Comparison of ENCODE assay signal across 20 cellular contexts in genomic region chr2:138794734-138795133, GRCh38. TPM values are rescaled to one million over a fixed set of nuclear protein-coding genes. Genes with fewer than 3 reads are reported as not detected.
DNase-seq lines count a peak whose midpoint lies in the region; ATAC-seq and TF ChIP-seq lines count a peak whose summit lies in the region.
"Had no signal": no experiment of that assay in that cellular context is flagged by ENCODE, and none has a peak within 500 bp of the region (broad histone marks: within the 10 kb centered on the region; RNA-seq: fewer than 3 reads in every experiment).

No MANE protein-coding gene starts in this region.

- intact Hi-C loops in right cardiac atrium (cut with DNase I) = no loop called here

- H3K4me1 ChIP-seq in foreskin keratinocyte (no peaks in the 10 kb centered on the region), right cardiac atrium (ENCODE audit: control insufficient read depth, insufficient read depth, low read length) (no peaks in the 10 kb centered on the region)
- H3K4me1 ChIP-seq: BE2C had no signal

- H3K4me3 ChIP-seq in right cardiac atrium (ENCODE audit: low read length) = no peak overlapping the region
- H3K4me3 ChIP-seq: GM23338 had no signal

- WGBS in right cardiac atrium = 92% methylated on average over 2 of the region's 2 CpGs

- TF ChIP-seq CTCF in foreskin keratinocyte (conservative IDR thresholded peaks at IDR 0.05) = no peak

- H3K9me3 ChIP-seq in right cardiac atrium (ENCODE audit: control insufficient read depth, low read length) = no peaks in the 10 kb centered on the region
- H3K9me3 ChIP-seq: BE2C had no signal

- H3K27ac ChIP-seq in foreskin keratinocyte (no peak overlapping the region), right cardiac atrium (ENCODE audit: low read length) (no peak overlapping the region)

- ATAC-seq in foreskin keratinocyte = peak; percentile 59
- no peak for ATAC-seq in HG03159 (IDR thresholded peaks at IDR 0.05; ENCODE audit: unreplicated experiment)
- no peak for ATAC-seq in right cardiac atrium
- ATAC-seq: GM23338, HCT116 had no signal

- DNase-seq in EL (peak; percentile 13), M059J (ENCODE audit: low read depth) (peak; percentile 22), foreskin keratinocyte (no peak), right cardiac atrium (no peak), NOMO-1 treated with DMSO at 0.1 percent for 48 hours (lab: John Stamatoyannopoulos, UW; ENCODE audit: unreplicated experiment) (no peak)
- DNase-seq: ACHN; BE2C; C1 segment of cervical spinal cord; CD4-positive, CD25-positive, alpha-beta regulatory T cell; CD8-positive, alpha-beta memory T cell; COR-L47; DMS 273 treated with DMSO at 0.1 percent for 48 hours; DMS53; DND-41; GF-D8; HFFc6 had no signal

- H3K27me3 ChIP-seq in foreskin keratinocyte (peaks cover 42% of the 10 kb centered on the region), right cardiac atrium (ENCODE audit: control insufficient read depth, insufficient read depth) (no peaks in the 10 kb centered on the region)
- H3K27me3 ChIP-seq: BE2C had no signal

RNA-seq across cellular contexts. Expression of gene NXPH2, which starts 14.5 kb away (rescaled TPM):
- total RNA-seq in M059J (2014; rRNA removed; shearing (Covaris generic)) = not detected in 2 replicates
- total RNA-seq in foreskin keratinocyte (not detected in 2 replicates), right cardiac atrium (not detected)
- polyA plus RNA-seq in foreskin keratinocyte (not detected in 2 replicates), right cardiac atrium (not detected)
- total RNA-seq: CD4-positive, CD25-positive, alpha-beta regulatory T cell; CD8-positive, alpha-beta memory T cell; HFFc6; HT-29 had no signal
- polyA plus RNA-seq: CD4-positive, CD25-positive, alpha-beta regulatory T cell; CD8-positive, alpha-beta memory T cell had no signal

Comparison
In these comparisons a context has a peak if more than half of its experiments do, and no peak if none do; other contexts are left out.
1. DNase-seq: peak in EL (single experiment) and M059J (single experiment); none in foreskin keratinocyte (0 of 2), right cardiac atrium (0 of 3) and NOMO-1 treated with DMSO at 0.1 percent for 48 hours (single experiment).